Comparison of ENCODE assay signal across 1 cellular context in genomic region chr1:226967665-226968064, GRCh38.
A peak's percentile ranks its signal among the peaks of the same experiment; 100 is the strongest.
TF ChIP-seq lines count a peak whose summit lies in the region.

No MANE protein-coding gene starts in this region.

TF ChIP-seq in HepG2, 621 proteins besides CTCF, POLR2A, EP300 and RAD21:
- TF ChIP-seq ZNF619 (CRISPR knock-in tag; IDR thresholded peaks at IDR 0.05), result no peak
- TF ChIP-seq KLF16 (CRISPR knock-in tag; IDR thresholded peaks at IDR 0.05), result no peak
- no peak for TF ChIP-seq POLR2AphosphoS2 (IDR thresholded peaks at IDR 0.05; ENCODE audit: low read depth, low read length)
- 0 out of 2 replicates have a peak, but pooled peaks have one; percentile 33 for TF ChIP-seq ZNF317 (CRISPR knock-in tag; IDR thresholded peaks at IDR 0.05)
- no peak for TF ChIP-seq CSRNP2 (CRISPR knock-in tag; conservative IDR thresholded peaks at IDR 0.05; ENCODE audit: low read depth)
- no peak for TF ChIP-seq HMGXB3 (CRISPR knock-in tag; IDR thresholded peaks at IDR 0.05; ENCODE audit: borderline replicate concordance)
- TF ChIP-seq GATA4 (IDR thresholded peaks at IDR 0.05; ENCODE audit: borderline replicate concordance, low read depth), result no peak
- no peak for TF ChIP-seq ZNF564 (CRISPR knock-in tag; IDR thresholded peaks at IDR 0.05)
TF ChIP-seq in HepG2: peak in this region for 1.
